In genomic region chr3:153164009-153164550, GRCh38 we compare ENCODE assay signal across 8 cellular contexts. TPM values are rescaled to one million over a fixed set of nuclear protein-coding genes. Genes with fewer than 3 reads are reported as not detected.
A peak's percentile ranks its signal among the peaks of the same experiment; 100 is the strongest.
DNase-seq lines count a peak whose midpoint lies in the region; ATAC-seq and TF ChIP-seq lines count a peak whose summit lies in the region.

No MANE protein-coding gene starts in this region.

- H3K4me1 ChIP-seq in SJSA1 (replicated peaks) = peaks cover 30% of the 10 kb centered on the region

- TF ChIP-seq CTCF in GM12865 (IDR thresholded peaks at IDR 0.05; ENCODE audit: insufficient read depth, low read depth, low read length, missing control alignments) (no peak), fibroblast of pulmonary artery (IDR thresholded peaks at IDR 0.05; ENCODE audit: low read length, missing control alignments) (no peak), retinal pigment epithelial cell (conservative IDR thresholded peaks at IDR 0.05; ENCODE audit: low read depth, low read length) (no peak)

- no peaks in the 10 kb centered on the region for H3K27me3 ChIP-seq in SJSA1 (replicated peaks)

- no peaks in the 10 kb centered on the region for H3K9me3 ChIP-seq in SJSA1 (replicated peaks)

- DNase-seq in GM12865 (ENCODE audit: low read depth) (no peak), SJSA1 (ENCODE audit: low read depth in 1 of 2, low spot score in 2 of 2) (no peak), fibroblast of pulmonary artery (ENCODE audit: low read depth) (no peak), retinal pigment epithelial cell (ENCODE audit: low read depth) (no peak), NCI-H2171 (lab: John Stamatoyannopoulos, UW) (no peak), HT-29 (ENCODE audit: low spot score) (no peak), GM19238 (ENCODE audit: insufficient read length, low spot score) (no peak)

- H3K36me3 ChIP-seq in SJSA1 = peaks cover 50% of the 10 kb centered on the region

- H3K4me3 ChIP-seq in GM12865 (ENCODE audit: low read depth, low read length) (peak overlapping the region; percentile 97), SJSA1 (peak overlapping the region; percentile 94), fibroblast of pulmonary artery (replicated peaks; ENCODE audit: low read depth, low read length) (peak overlapping the region; percentile 90), retinal pigment epithelial cell (ENCODE audit: low read length) (peak overlapping the region; percentile 96)

- no peak overlapping the region; the same call in 1 of the 2 replicates for H3K27ac ChIP-seq in SJSA1

- TF ChIP-seq POLR2A in GM18505 (IDR thresholded peaks at IDR 0.05; ENCODE audit: borderline replicate concordance, extremely low read depth, insufficient read depth, insufficient read length) = no peak

- ATAC-seq in GM18505 (IDR thresholded peaks at IDR 0.05; ENCODE audit: unreplicated experiment) = no peak

RNA-seq across cellular contexts. Expression of gene RAP2B, which starts 2.1 kb away (rescaled TPM):
- total RNA-seq in SJSA1 (2014; rRNA removed; shearing (Covaris generic)) = 20.9 and 21.7 TPM in 2 replicates
- total RNA-seq in HT-29 (2014; rRNA removed; shearing (Covaris generic)) = 25.3 and 25.8 TPM in 2 replicates
